In genomic region chr17:14427914-14428639, GRCh38 we compare ENCODE assay signal across 9 cellular contexts.
A peak's percentile ranks its signal among the peaks of the same experiment; 100 is the strongest.
DNase-seq lines count a peak whose midpoint lies in the region; ATAC-seq and TF ChIP-seq lines count a peak whose summit lies in the region.
"Had no signal": no experiment of that assay in that cellular context is flagged by ENCODE, and none has a peak within 500 bp of the region (broad histone marks: within the 10 kb centered on the region; RNA-seq: fewer than 3 reads in every experiment).

No MANE protein-coding gene starts in this region.

- peak overlapping the region; percentile 59 for H2AFZ ChIP-seq in DND-41 (ENCODE audit: low read depth, low read length)

- DNase-seq in DND-41 (peak; percentile 89), natural killer cell (peak; percentile 55), occipital lobe (lab: John Stamatoyannopoulos, UW) (no peak), SKM-1 (lab: John Stamatoyannopoulos, UW; ENCODE audit: unreplicated experiment) (no peak), sigmoid colon (no peak), BE2C (no peak)
- DNase-seq in activated CD4-positive, alpha-beta memory T cell treated with anti-CD3 and anti-CD28 coated beads for 36 hours, result peak; percentile 70

- no peak for TF ChIP-seq CTCF in DND-41 (IDR thresholded peaks at IDR 0.05; ENCODE audit: borderline replicate concordance, extremely low read depth, low read length, poor library complexity, severe bottlenecking)
- TF ChIP-seq CTCF in natural killer cell (IDR thresholded peaks at IDR 0.05), result no peak
- TF ChIP-seq CTCF in sigmoid colon (IDR thresholded peaks at IDR 0.05), result no peak
- TF ChIP-seq CTCF in BE2C (IDR thresholded peaks at IDR 0.05; ENCODE audit: low read depth, low read length), result no peak

- H3K36me3 ChIP-seq in DND-41 (ENCODE audit: insufficient read depth, low read length), result no peaks in the 10 kb centered on the region
- no peaks in the 10 kb centered on the region for H3K36me3 ChIP-seq in sigmoid colon
- H3K36me3 ChIP-seq in BE2C, result no peaks in the 10 kb centered on the region
- H3K36me3 ChIP-seq: SJSA1 had no signal

- H3K27ac Mint-ChIP-seq in activated CD4-positive, alpha-beta memory T cell treated with anti-CD3 and anti-CD28 coated beads for 36 hours, result peak overlapping the region; percentile 90
- H3K27ac Mint-ChIP-seq in natural killer cell, result peak overlapping the region; percentile 77 to 85

- peaks cover 57% of the 10 kb centered on the region for H3K4me1 Mint-ChIP-seq in activated CD4-positive, alpha-beta memory T cell treated with anti-CD3 and anti-CD28 coated beads for 36 hours (ENCODE audit: low read depth)
- peaks cover 54 to 58% of the 10 kb centered on the region in 2 donors for H3K4me1 Mint-ChIP-seq in natural killer cell

- H3K27me3 Mint-ChIP-seq in activated CD4-positive, alpha-beta memory T cell treated with anti-CD3 and anti-CD28 coated beads for 36 hours, result no peaks in the 10 kb centered on the region
- peaks cover 0 to 2% of the 10 kb centered on the region in 2 donors for H3K27me3 Mint-ChIP-seq in natural killer cell (ENCODE audit: low read depth in 2 of 2)

- H3K79me2 ChIP-seq in DND-41 (ENCODE audit: insufficient read depth, low read length), result no peaks in the 10 kb centered on the region

- H3K9me3 Mint-ChIP-seq in activated CD4-positive, alpha-beta memory T cell treated with anti-CD3 and anti-CD28 coated beads for 36 hours, result no peaks in the 10 kb centered on the region
- no peaks in the 10 kb centered on the region for H3K9me3 Mint-ChIP-seq in natural killer cell

- ATAC-seq in DND-41 (ENCODE audit: insufficient read depth, low read depth) (peak; percentile 96), HG02973 (IDR thresholded peaks at IDR 0.05; ENCODE audit: unreplicated experiment) (peak; percentile 57), natural killer cell (peak; percentile 95 to 99 (median 98))

- no peak for TF ChIP-seq EP300 in sigmoid colon (IDR thresholded peaks at IDR 0.05)

- peak overlapping the region; percentile 56 for H3K4me2 ChIP-seq in DND-41 (ENCODE audit: insufficient read depth, low read length)

- peak overlapping the region; percentile 52 for H3K9ac ChIP-seq in DND-41 (ENCODE audit: low read depth, low read length)

- TF ChIP-seq POLR2A in sigmoid colon (IDR thresholded peaks at IDR 0.05), result no peak

- no peaks in the 10 kb centered on the region for H3K36me3 Mint-ChIP-seq in activated CD4-positive, alpha-beta memory T cell treated with anti-CD3 and anti-CD28 coated beads for 36 hours
- H3K36me3 Mint-ChIP-seq in natural killer cell, result no peaks in the 10 kb centered on the region

- no peaks in the 10 kb centered on the region for H3K27me3 ChIP-seq in DND-41 (ENCODE audit: insufficient read depth, low read length, poor library complexity)
- H3K27me3 ChIP-seq in sigmoid colon, result no peaks in the 10 kb centered on the region
- no peaks in the 10 kb centered on the region for H3K27me3 ChIP-seq in BE2C
- H3K27me3 ChIP-seq: SJSA1 had no signal

- intact Hi-C loops in activated CD4-positive, alpha-beta memory T cell treated with anti-CD3 and anti-CD28 coated beads for 36 hours (cut with micrococcal nuclease), result loop anchor here (1.0 to 10.0 kb wide), 8 partner anchors 24 to 313 kb away; partner anchors contain the start of gene HS3ST3B1
- intact Hi-C loops in natural killer cell (cut with micrococcal nuclease) (loop anchor here (1.0 to 5.0 kb wide), 4 partner anchors 69 to 226 kb away; partner anchors contain the start of gene HS3ST3B1), sigmoid colon (cut with DNase I) (no loop called here)

- H3K4me1 ChIP-seq in DND-41 (ENCODE audit: insufficient read depth, low read length), result peaks cover 52% of the 10 kb centered on the region
- H3K4me1 ChIP-seq in sigmoid colon, result no peaks in the 10 kb centered on the region
- no peaks in the 10 kb centered on the region for H3K4me1 ChIP-seq in BE2C
- H3K4me1 ChIP-seq: SJSA1 had no signal

- H4K20me1 ChIP-seq in DND-41 (ENCODE audit: insufficient read depth, low read length), result no peaks in the 10 kb centered on the region

- peak overlapping the region; percentile 91 for H3K27ac ChIP-seq in DND-41 (ENCODE audit: low read length)
- H3K27ac ChIP-seq in sigmoid colon, result no peak overlapping the region
- H3K27ac ChIP-seq: SJSA1 had no signal

- H3K4me3 Mint-ChIP-seq in activated CD4-positive, alpha-beta memory T cell treated with anti-CD3 and anti-CD28 coated beads for 36 hours, result peak overlapping the region; percentile 67
- H3K4me3 Mint-ChIP-seq in natural killer cell, result peak overlapping the region; percentile 88

- POLR2A ChIA-PET in activated CD4-positive, alpha-beta memory T cell treated with anti-CD3 and anti-CD28 coated beads for 36 hours (lab: Charles Lee), result interaction anchor here (0.6 to 1.6 kb wide), 6 partner anchors 11 to 129 kb away, joined by 3 to 5 read pairs (median 3); partner anchors contain the start of gene HS3ST3B1

- H3K4me3 ChIP-seq in DND-41 (ENCODE audit: low read depth in 1 of 2, low read length in 2 of 2) (peak overlapping the region in 1 of 2 experiments; percentile 31; a peak in 2 of 4 replicates), sigmoid colon (no peak overlapping the region), BE2C (ENCODE audit: low read depth, low read length) (no peak overlapping the region)
- H3K4me3 ChIP-seq: SJSA1 had no signal

- WGBS in sigmoid colon, 2 donors, result 34 to 64% methylated on average over 13 of the region's 13 CpGs

- H3K9me3 ChIP-seq in DND-41 (ENCODE audit: insufficient read depth, low read length, severe bottlenecking) (no peaks in the 10 kb centered on the region), sigmoid colon (no peaks in the 10 kb centered on the region), BE2C (no peaks in the 10 kb centered on the region)
- H3K9me3 ChIP-seq: SJSA1 had no signal

- CTCF ChIA-PET in activated CD4-positive, alpha-beta memory T cell treated with anti-CD3 and anti-CD28 coated beads for 36 hours (lab: Charles Lee), result interaction anchor here (0.6 to 2.8 kb wide), 4 partner anchors 24 to 322 kb away, joined by 3 to 8 read pairs (median 3); partner anchors contain the start of gene HS3ST3B1

Comparison
In these comparisons a context has a peak if more than half of its experiments do, and no peak if none do; other contexts are left out.
1. DNase-seq: peak in DND-41 (single experiment), activated CD4-positive, alpha-beta memory T cell treated with anti-CD3 and anti-CD28 coated beads for 36 hours (single experiment) and natural killer cell (single experiment); none in occipital lobe (single experiment), SKM-1 (single experiment), sigmoid colon (single experiment) and BE2C (single experiment).
2. Peak in every context shown above with its lines, with median percentiles within 50 percentile points of each other: ATAC-seq.